31 cellular contexts compared by ENCODE assay signal in genomic region chr4:10721616-10722015, GRCh38. TPM values are rescaled to one million over a fixed set of nuclear protein-coding genes. Genes with fewer than 3 reads are reported as not detected.
DNase-seq lines count a peak whose midpoint lies in the region; ATAC-seq and TF ChIP-seq lines count a peak whose summit lies in the region.
"Had no signal": no experiment of that assay in that cellular context is flagged by ENCODE, and none has a peak within 500 bp of the region (broad histone marks: within the 10 kb centered on the region; RNA-seq: fewer than 3 reads in every experiment).

No MANE protein-coding gene starts in this region.

- H3K4me1 ChIP-seq in mucosa of descending colon (ENCODE audit: low read depth), result no peaks in the 10 kb centered on the region
- H3K4me1 ChIP-seq: ascending aorta, heart right ventricle, transverse colon had no signal

- DNase-seq in NCI-H510A treated with DMSO at 0.1 percent for 48 hours (lab: John Stamatoyannopoulos, UW) (peak; percentile 45), NCI-H510A (lab: John Stamatoyannopoulos, UW) (no peak), NCI-H1105 (lab: John Stamatoyannopoulos, UW) (peak; percentile 3), NCI-H345 treated with DMSO at 0.1 percent for 48 hours (lab: John Stamatoyannopoulos, UW; ENCODE audit: unreplicated experiment) (peak; percentile 37), cerebellum (ENCODE audit: low spot score) (peak; percentile 85), germinal center (ENCODE audit: low spot score) (no peak), mucosa of descending colon (no peak)
- DNase-seq: 8988T; activated CD4-positive, CD25-positive, alpha-beta regulatory T cell treated with anti-CD3 and anti-CD28 coated beads, Interleukin-2, amount 50 U/mL, for 72 hours; activated CD8-positive, alpha-beta T cell treated with anti-CD3 and anti-CD28 coated beads for 36 hours; activated naive CD8-positive, alpha-beta T cell treated with anti-CD3 and anti-CD28 coated beads, Interleukin-2, amount 10 ng/mL, durations not matched to agents 7 days and 5 days; CD4-positive, alpha-beta memory T cell; DMS 273 treated with DMSO at 0.1 percent for 48 hours; endodermal cell; foreskin fibroblast; heart right ventricle; KG1; MM.1S; NCI-H1930; NCI-H526; small intestine; transverse colon had no signal

- no peaks in the 10 kb centered on the region for H3K36me3 ChIP-seq in mucosa of descending colon (ENCODE audit: low read depth)
- H3K36me3 ChIP-seq: ascending aorta, cardiac muscle cell, heart right ventricle, transverse colon had no signal

- no peak for TF ChIP-seq CTCF in mucosa of descending colon (IDR thresholded peaks at IDR 0.05)

- intact Hi-C loops in mucosa of descending colon (cut with DNase I, micrococcal nuclease), result no loop called here

- H3K4me3 ChIP-seq in mucosa of descending colon, result no peak overlapping the region
- H3K4me3 ChIP-seq: ascending aorta, cardiac muscle cell, heart right ventricle, SK-N-MC, transverse colon had no signal

- ATAC-seq in GM21619 (IDR thresholded peaks at IDR 0.05; ENCODE audit: unreplicated experiment) (no peak), mucosa of descending colon (no peak)
- ATAC-seq: activated CD8-positive, alpha-beta T cell treated with anti-CD3 and anti-CD28 coated beads for 36 hours; esophagus mucosa; heart right ventricle had no signal

- H3K9me3 ChIP-seq in mucosa of descending colon, result no peaks in the 10 kb centered on the region
- H3K9me3 ChIP-seq: ascending aorta, heart right ventricle, transverse colon had no signal

RNA-seq across cellular contexts. Expression of gene CLNK, which starts 37.0 kb away (rescaled TPM):
- total RNA-seq in cerebellum (not detected), mucosa of descending colon (under 1 TPM in 2 of 3 donors, not detected in 1; 0.27 to 0.60 TPM)
- total RNA-seq: activated naive CD8-positive, alpha-beta T cell treated with anti-CD3 and anti-CD28 coated beads, Interleukin-2, amount 10 ng/mL, durations not matched to agents 7 days and 5 days; ascending aorta; cardiac muscle cell; endodermal cell; kidney epithelial cell; osteocyte; renal cortical epithelial cell; T-helper 1 cell treated with Interleukin-12 subunit alpha and Interleukin-12 subunit beta and Interleukin-4 antibody, amounts not matched to agents 30 ng/mL and 1 ng/mL, for 36 hours had no signal

Comparison
In these comparisons a context has a peak if more than half of its experiments do, and no peak if none do; other contexts are left out.
1. DNase-seq: peak in NCI-H510A treated with DMSO at 0.1 percent for 48 hours (single experiment), NCI-H1105 (single experiment), NCI-H345 treated with DMSO at 0.1 percent for 48 hours (single experiment) and cerebellum (single experiment); none in NCI-H510A (single experiment), germinal center (single experiment) and mucosa of descending colon (0 of 3).